Comparison of ENCODE assay signal across 18 cellular contexts in genomic region chr1:233505130-233505529, GRCh38.
DNase-seq lines count a peak whose midpoint lies in the region; ATAC-seq, FAIRE-seq and TF ChIP-seq lines count a peak whose summit lies in the region.
"Had no signal": no experiment of that assay in that cellular context is flagged by ENCODE, and none has a peak within 500 bp of the region (broad histone marks: within the 10 kb centered on the region; RNA-seq: fewer than 3 reads in every experiment).

No MANE protein-coding gene starts in this region.

- TF ChIP-seq POLR2A in K562 (conservative IDR thresholded peaks at IDR 0.05) = no peak

- no peak for TF ChIP-seq EP300 in K562 (IDR thresholded peaks at IDR 0.05; ENCODE audit: low read length)

- CTCF ChIA-PET in K562 (lab: Yijun Ruan, JAX; ENCODE audit: low intra/inter-chr PET ratio) = no interaction called here

- no TSS peak for BruUV-seq in K562 (replicated peaks; lab: Mats Ljungman, UMichigan)

- intact Hi-C loops in K562 (cut with micrococcal nuclease) = no loop called here

- H4K20me1 ChIP-seq in K562 (replicated peaks; ENCODE audit: control insufficient read depth, insufficient read depth, low read length) = no peaks in the 10 kb centered on the region
- H4K20me1 ChIP-seq: BLaER1 treated with 17β-estradiol and CSF1 and Interleukin-3, amounts not matched to agents 10 nM and 100 nM had no signal

- H3K27ac ChIP-seq in K562 (ENCODE audit: extremely low read depth, low read depth, low read length) = no peak overlapping the region
- H3K27ac ChIP-seq: BLaER1 treated with 17β-estradiol and CSF1 and Interleukin-3, amounts not matched to agents 10 nM and 100 nM; HL-60 had no signal

- H3K4me2 ChIP-seq in K562 (ENCODE audit: insufficient read depth, low read length) = no peak overlapping the region
- H3K4me2 ChIP-seq: BLaER1 treated with 17β-estradiol and CSF1 and Interleukin-3, amounts not matched to agents 10 nM and 100 nM had no signal

- no peak for TF ChIP-seq CTCF in K562 (IDR thresholded peaks at IDR 0.05 in 2 of 3, conservative IDR thresholded peaks at IDR 0.05 in 1 of 3; ENCODE audit: insufficient read depth in 2 of 3, low read depth in 1 of 3, low read length in 3 of 3)

- FAIRE-seq in GM18507 (lab: Jason Lieb, UNC) (peak; percentile 21), K562 (lab: Jason Lieb, UNC) (no peak)
- FAIRE-seq: H1 had no signal

- no peak for TF ChIP-seq RAD21 in K562 (CRISPR knock-in tag; conservative IDR thresholded peaks at IDR 0.05 in 1 of 2, IDR thresholded peaks at IDR 0.05 in 1 of 2)

- ATAC-seq in K562 (no peak), HG02973 (IDR thresholded peaks at IDR 0.05; ENCODE audit: unreplicated experiment) (no peak)

- no peaks in the 10 kb centered on the region for H3K79me2 ChIP-seq in K562 (ENCODE audit: control insufficient read depth, insufficient read depth, low read length)

- H3K36me3 ChIP-seq in K562 (ENCODE audit: control insufficient read depth, insufficient read depth, low read length) = no peaks in the 10 kb centered on the region
- H3K36me3 ChIP-seq: BLaER1 treated with 17β-estradiol and CSF1 and Interleukin-3, amounts not matched to agents 10 nM and 100 nM; HAP-1 had no signal

- no peaks in the 10 kb centered on the region for H3K9me1 ChIP-seq in K562 (ENCODE audit: control insufficient read depth, insufficient read depth, low read length)

- no peaks in the 10 kb centered on the region for H3K27me3 ChIP-seq in K562 (ENCODE audit: control insufficient read depth in 2 of 2, insufficient read depth in 2 of 2, low read length in 2 of 2)
- H3K27me3 ChIP-seq: BLaER1 treated with 17β-estradiol and CSF1 and Interleukin-3, amounts not matched to agents 10 nM and 100 nM had no signal

- DNase-seq in CD1c-positive myeloid dendritic cell (ENCODE audit: extremely low spot score) (peak; percentile 45), GM18507 (ENCODE audit: extremely low spot score, insufficient read length, low read depth) (no peak), NCI-H2171 (lab: John Stamatoyannopoulos, UW) (peak; percentile 5), K562 (ENCODE audit: extremely low read depth in 1 of 4, low spot score in 3 of 4) (no peak), 8988T (no peak), retina (no peak)
- DNase-seq: ACHN; CD4-positive, alpha-beta T cell; DMS153; DMS79 treated with DMSO at 0.1 percent for 48 hours; GDM1; HFFc6; Karpas-422 had no signal

- in situ Hi-C loops in K562 (cut with MboI) = no loop called here

- H2AFZ ChIP-seq in K562 (ENCODE audit: low read depth, low read length) = no peak overlapping the region

- POLR2A ChIA-PET in K562 (lab: Yijun Ruan, JAX) = no interaction called here

- no peaks in the 10 kb centered on the region for H3K4me1 ChIP-seq in K562 (replicated peaks in 1 of 2; ENCODE audit: control insufficient read depth in 2 of 2, insufficient read depth in 2 of 2, low read length in 2 of 2)
- H3K4me1 ChIP-seq: HAP-1 had no signal

- no peak overlapping the region for H3K9ac ChIP-seq in K562 (ENCODE audit: insufficient read depth in 1 of 2, low read depth in 2 of 2, low read length in 2 of 2)
- H3K9ac ChIP-seq: BLaER1 treated with 17β-estradiol and CSF1 and Interleukin-3, amounts not matched to agents 10 nM and 100 nM had no signal

- H3K9me3 ChIP-seq in K562 (replicated peaks; ENCODE audit: control insufficient read depth, insufficient read depth, low read depth, low read length) = no peaks in the 10 kb centered on the region; the same call in 1 of the 2 replicates
- H3K9me3 ChIP-seq: HAP-1 had no signal

- H3K4me3 ChIP-seq in K562 = no peak overlapping the region
- H3K4me3 ChIP-seq: BLaER1 treated with 17β-estradiol and CSF1 and Interleukin-3, amounts not matched to agents 10 nM and 100 nM; HAP-1 had no signal

TF ChIP-seq in K562, 482 proteins besides CTCF, POLR2A, EP300 and RAD21:
- TF ChIP-seq ZNF431 (CRISPR knock-in tag; IDR thresholded peaks at IDR 0.05) (no peak), C11orf30 (IDR thresholded peaks at IDR 0.05; ENCODE audit: low read depth) (no peak), ATF6 (CRISPR knock-in tag; IDR thresholded peaks at IDR 0.05) (no peak), ZNF239 (CRISPR knock-in tag; IDR thresholded peaks at IDR 0.05) (no peak), RBM25 (IDR thresholded peaks at IDR 0.05; ENCODE audit: low read depth, low read length, severe bottlenecking) (peak; percentile 10)

Comparison
In these comparisons a context has a peak if more than half of its experiments do, and no peak if none do; other contexts are left out.
1. DNase-seq: peak in CD1c-positive myeloid dendritic cell (single experiment) and NCI-H2171 (single experiment); none in GM18507 (single experiment), K562 (0 of 4), 8988T (single experiment) and retina (single experiment).